In genomic region chr1:244381887-244382565, GRCh38 we compare ENCODE assay signal across 13 cellular contexts.
A peak's percentile ranks its signal among the peaks of the same experiment; 100 is the strongest.
DNase-seq lines count a peak whose midpoint lies in the region; TF ChIP-seq lines count a peak whose summit lies in the region.
"Had no signal": no experiment of that assay in that cellular context is flagged by ENCODE, and none has a peak within 500 bp of the region (broad histone marks: within the 10 kb centered on the region; RNA-seq: fewer than 3 reads in every experiment).

No MANE protein-coding gene starts in this region.

- TF ChIP-seq CTCF in HFFc6 (IDR thresholded peaks at IDR 0.05) (no peak), foreskin fibroblast (IDR thresholded peaks at IDR 0.05; ENCODE audit: low read depth, low read length) (no peak)

- H3K9me3 Mint-ChIP-seq in HFFc6: no peaks in the 10 kb centered on the region
- H3K9me3 Mint-ChIP-seq: brain had no signal

- no peaks in the 10 kb centered on the region for H3K27me3 ChIP-seq in H7 (ENCODE audit: control insufficient read depth, insufficient read depth, low read length)
- H3K27me3 ChIP-seq: sigmoid colon had no signal

- H3K4me1 Mint-ChIP-seq in HFFc6 (ENCODE audit: low read depth): peaks cover 20% of the 10 kb centered on the region
- H3K4me1 Mint-ChIP-seq: brain had no signal

- DNase-seq in HFFc6: peak; percentile 50
- peak; percentile 10 for DNase-seq in amniotic stem cell (lab: John Stamatoyannopoulos, UW)
- peak; percentile 47 to 75 for DNase-seq in foreskin fibroblast
- peak; percentile 18 for DNase-seq in superior temporal gyrus (ENCODE audit: extremely low spot score)
- DNase-seq in SIG-M5 (lab: John Stamatoyannopoulos, UW): no peak
- no peak for DNase-seq in NK-92 (lab: John Stamatoyannopoulos, UW; ENCODE audit: unreplicated experiment)
- DNase-seq in H7: no peak
- DNase-seq: activated CD4-positive, alpha-beta T cell treated with anti-CD3 and anti-CD28 coated beads for 1 hour; activated T-cell treated with anti-CD3 and anti-CD28 coated beads, Interleukin-2, amount 50 U/mL, for 48 hours; Calu3; sigmoid colon; SW 1271 had no signal

- H3K4me3 ChIP-seq in foreskin fibroblast (ENCODE audit: low read depth in 1 of 2, low read length in 2 of 2): no peak overlapping the region
- H3K4me3 ChIP-seq in H7 (ENCODE audit: insufficient read depth, low read depth, low read length): no peak overlapping the region
- H3K4me3 ChIP-seq: sigmoid colon had no signal

- H3K27ac Mint-ChIP-seq in HFFc6: peak overlapping the region; percentile 73

- H3K27me3 Mint-ChIP-seq in HFFc6 (ENCODE audit: insufficient read depth): no peaks in the 10 kb centered on the region; the same call in 1 of the 2 replicates
- H3K27me3 Mint-ChIP-seq: brain had no signal

- peak overlapping the region; percentile 12 for H3K4me3 Mint-ChIP-seq in HFFc6
- H3K4me3 Mint-ChIP-seq: brain had no signal

- H3K36me3 ChIP-seq in H7 (replicated peaks; ENCODE audit: control insufficient read depth, insufficient read depth, low read length): no peaks in the 10 kb centered on the region
- H3K36me3 ChIP-seq: sigmoid colon had no signal

- no peaks in the 10 kb centered on the region for H3K36me3 Mint-ChIP-seq in HFFc6 (ENCODE audit: low read depth)
- H3K36me3 Mint-ChIP-seq: brain had no signal

Comparison
In these comparisons a context has a peak if more than half of its experiments do, and no peak if none do; other contexts are left out.
1. DNase-seq: peak in HFFc6 (single experiment), amniotic stem cell (single experiment), foreskin fibroblast (2 of 2) and superior temporal gyrus (single experiment); none in SIG-M5 (single experiment), NK-92 (single experiment) and H7 (single experiment).